Comparison of ENCODE assay signal across 8 cellular contexts in genomic region chr16:81076566-81077076, GRCh38. TPM values are rescaled to one million over a fixed set of nuclear protein-coding genes. Genes with fewer than 3 reads are reported as not detected.
DNase-seq lines count a peak whose midpoint lies in the region; ATAC-seq, FAIRE-seq and TF ChIP-seq lines count a peak whose summit lies in the region.

No MANE protein-coding gene starts in this region.

- ATAC-seq in HG02870 (IDR thresholded peaks at IDR 0.05; ENCODE audit: unreplicated experiment), result peak; percentile 80
- ATAC-seq in right cardiac atrium, result peak; percentile 96

- H3K9me3 ChIP-seq in adrenal gland (replicated peaks in 1 of 3) (no peaks in the 10 kb centered on the region), right cardiac atrium (ENCODE audit: control insufficient read depth, low read length) (no peaks in the 10 kb centered on the region), vagina (no peaks in the 10 kb centered on the region)

- H3K27me3 ChIP-seq in adrenal gland (no peaks in the 10 kb centered on the region), right cardiac atrium (ENCODE audit: control insufficient read depth, insufficient read depth) (no peaks in the 10 kb centered on the region), rectal smooth muscle tissue (ENCODE audit: control insufficient read depth, insufficient read depth, low read length) (no peaks in the 10 kb centered on the region), vagina (no peaks in the 10 kb centered on the region)

- TF ChIP-seq CTCF in adrenal gland (IDR thresholded peaks at IDR 0.05) (no peak), vagina (IDR thresholded peaks at IDR 0.05) (no peak)

- H3K36me3 ChIP-seq in adrenal gland (replicated peaks in 1 of 2) (no peaks in the 10 kb centered on the region), rectal smooth muscle tissue (ENCODE audit: control insufficient read depth, insufficient read depth, low read length) (no peaks in the 10 kb centered on the region), vagina (no peaks in the 10 kb centered on the region)

- WGBS in adrenal gland, 4 donors, result 1% methylated on average over 27 of the region's 27 CpGs
- WGBS in right cardiac atrium, result under 1% methylated on average over 27 of the region's 27 CpGs

- intact Hi-C loops in adrenal gland (cut with DNase I) (no loop called here), right cardiac atrium (cut with DNase I) (no loop called here), vagina (cut with DNase I) (no loop called here)

- TF ChIP-seq POLR2A in GM12892 (IDR thresholded peaks at IDR 0.05; ENCODE audit: low read depth, low read length) (no peak), adrenal gland (IDR thresholded peaks at IDR 0.05) (no peak), vagina (IDR thresholded peaks at IDR 0.05) (no peak)

- H3K27ac ChIP-seq in adrenal gland (peak overlapping the region; percentile 73 to 96 (median 91)), right cardiac atrium (ENCODE audit: low read length) (peak overlapping the region; percentile 88), rectal smooth muscle tissue (ENCODE audit: low read depth, low read length) (peak overlapping the region; percentile 97), vagina (peak overlapping the region; percentile 93)

- DNase-seq in GM12892 (ENCODE audit: insufficient read length) (peak; percentile 63), NCI-H1436 (lab: John Stamatoyannopoulos, UW) (peak; percentile 89), SW 1271 (lab: John Stamatoyannopoulos, UW) (peak; percentile 80 to 94), adrenal gland (peak; percentile 86 to 95 (median 91)), right cardiac atrium (peak; percentile 89 to 94 (median 93)), vagina (ENCODE audit: extremely low spot score in 2 of 2) (peak in 1 of 2 donors; percentile 90)

- no peak for FAIRE-seq in GM12892 (lab: Jason Lieb, UNC)

- peak overlapping the region; percentile 56 to 86 (median 67) for H3K4me3 ChIP-seq in adrenal gland
- H3K4me3 ChIP-seq in right cardiac atrium (ENCODE audit: low read length), result peak overlapping the region; percentile 53
- H3K4me3 ChIP-seq in rectal smooth muscle tissue (ENCODE audit: low read length), result peak overlapping the region; percentile 94
- peak overlapping the region; percentile 72 to 73 for H3K4me3 ChIP-seq in vagina

- H3K9ac ChIP-seq in rectal smooth muscle tissue (ENCODE audit: low read length), result peak overlapping the region; percentile 72

- H3K4me1 ChIP-seq in adrenal gland (replicated peaks in 1 of 2), result peaks cover 0 to 13% of the 10 kb centered on the region in 2 donors
- H3K4me1 ChIP-seq in right cardiac atrium (ENCODE audit: control insufficient read depth, insufficient read depth, low read length), result no peaks in the 10 kb centered on the region
- H3K4me1 ChIP-seq in rectal smooth muscle tissue (ENCODE audit: control insufficient read depth, insufficient read depth, low read length), result no peaks in the 10 kb centered on the region
- H3K4me1 ChIP-seq in vagina, result peaks cover 5% of the 10 kb centered on the region

RNA-seq across cellular contexts. Expression of gene C16orf46, which starts 0.4 kb away (rescaled TPM):
- 0.32 TPM for polyA plus RNA-seq in GM12892 (2012; ENCODE audit: missing spikeins)
- 1 to 10 TPM in 3 of 8 donors, under 1 TPM in 3, not detected in 2; 0.24 to 6.0 (median 0.86) TPM for total RNA-seq in adrenal gland
- polyA plus RNA-seq in adrenal gland, result under 1 TPM; 0.17 to 0.59 (median 0.48) TPM
- total RNA-seq in right cardiac atrium, result under 1 TPM in 2 of 4 donors, not detected in 2; 0.47 to 0.97 TPM
- 0.52 TPM for polyA plus RNA-seq in right cardiac atrium
- total RNA-seq in vagina, result 1.2 TPM

RNA-seq across cellular contexts. Expression of gene GCSH, which starts 19.6 kb away (rescaled TPM):
- 42.7 TPM for polyA plus RNA-seq in GM12892 (2012; ENCODE audit: missing spikeins)
- total RNA-seq in adrenal gland (10 to 100 TPM; 10.3 to 32.2 (median 23.7) TPM), right cardiac atrium (10 to 100 TPM; 23.4 to 32.3 (median 30.3) TPM), vagina (27.0 TPM)
- polyA plus RNA-seq in adrenal gland (10 to 100 TPM; 13.4 to 80.1 (median 25.6) TPM), right cardiac atrium (32.0 TPM)

RNA-seq across cellular contexts. Expression of gene ATMIN, which starts 41.0 kb away (rescaled TPM):
- 18.7 TPM for polyA plus RNA-seq in GM12892 (2012; ENCODE audit: missing spikeins)
- 10 to 100 TPM; 25.8 to 46.4 (median 34.3) TPM for total RNA-seq in adrenal gland
- polyA plus RNA-seq in adrenal gland, result 10 to 100 TPM; 10.1 to 45.7 (median 11.1) TPM
- total RNA-seq in right cardiac atrium, result 10 to 100 TPM; 19.9 to 25.7 (median 22.1) TPM
- 9.4 TPM for polyA plus RNA-seq in right cardiac atrium
- 29.7 TPM for total RNA-seq in vagina
